ENCODE assay signal across 14 cellular contexts in genomic region chr7:99030145-99030856, GRCh38.
DNase-seq lines count a peak whose midpoint lies in the region; ATAC-seq lines count a peak whose summit lies in the region.
"Had no signal": no experiment of that assay in that cellular context is flagged by ENCODE, and none has a peak within 500 bp of the region (broad histone marks: within the 10 kb centered on the region; RNA-seq: fewer than 3 reads in every experiment).

No MANE protein-coding gene starts in this region.

- H3K4me1 Mint-ChIP-seq in IgD-negative memory B cell: peaks cover 0 to 3% (median 2%) of the 10 kb centered on the region in 3 donors

- peak; percentile 17 for DNase-seq in amniotic epithelial cell (ENCODE audit: low read depth)
- DNase-seq in left ventricle myocardium superior: no peak
- DNase-seq in stimulated activated CD8-positive, alpha-beta memory T cell treated with anti-CD3 and anti-CD28 coated beads, Interleukin-4, amount 100 ng/mL, for 48 hours: peak; percentile 1
- no peak for DNase-seq in HCEC 1CT
- no peak for DNase-seq in central memory CD4-positive, alpha-beta T cell
- no peak for DNase-seq in MG63
- DNase-seq: activated T-cell treated with anti-CD3 and anti-CD28 coated beads, Interleukin-2, amount 50 U/mL, for 4 hours; H9; left lung; NCI-H1048 had no signal

- peaks cover 8% of the 10 kb centered on the region; the same call in 1 of the 2 replicates for H3K36me3 ChIP-seq in MG63

- H3K27me3 ChIP-seq in MG63: no peaks in the 10 kb centered on the region
- H3K27me3 ChIP-seq: hepatocyte, left lung had no signal

- intact Hi-C loops in left ventricle myocardium superior (cut with micrococcal nuclease): no loop called here

- ATAC-seq in left ventricle myocardium superior (peak; percentile 22), HG02588 (IDR thresholded peaks at IDR 0.05; ENCODE audit: unreplicated experiment) (no peak)
- ATAC-seq: activated CD4-positive, CD25-positive, alpha-beta regulatory T cell treated with anti-CD3 and anti-CD28 coated beads, Interleukin-2, amount 50 U/mL, for 24 hours; activated T-cell treated with anti-CD3 and anti-CD28 coated beads, Interleukin-2, amount 50 U/mL, for 4 hours; left lung had no signal

- no peaks in the 10 kb centered on the region for H3K9me3 Mint-ChIP-seq in IgD-negative memory B cell
- H3K9me3 Mint-ChIP-seq: activated T-cell treated with anti-CD3 and anti-CD28 coated beads, Interleukin-2, amount 50 U/mL, for 4 hours; H9 had no signal

- no peaks in the 10 kb centered on the region for H3K36me3 Mint-ChIP-seq in IgD-negative memory B cell

- H3K27ac Mint-ChIP-seq in IgD-negative memory B cell: peak overlapping the region in 2 of 3 donors; percentile 14 to 47
- H3K27ac Mint-ChIP-seq: H9 had no signal

- no peak overlapping the region for H3K4me3 ChIP-seq in MG63
- H3K4me3 ChIP-seq: hepatocyte, left lung had no signal

- H3K4me3 Mint-ChIP-seq in IgD-negative memory B cell: peak overlapping the region in 1 of 4 donors; percentile 60
- H3K4me3 Mint-ChIP-seq: activated T-cell treated with anti-CD3 and anti-CD28 coated beads, Interleukin-2, amount 50 U/mL, for 4 hours; H9 had no signal

- no peaks in the 10 kb centered on the region for H3K9me3 ChIP-seq in MG63
- H3K9me3 ChIP-seq: left lung had no signal

- H3K27me3 Mint-ChIP-seq in IgD-negative memory B cell: no peaks in the 10 kb centered on the region

Comparison
In these comparisons a context has a peak if more than half of its experiments do, and no peak if none do; other contexts are left out.
1. DNase-seq: peak in amniotic epithelial cell (single experiment) and stimulated activated CD8-positive, alpha-beta memory T cell treated with anti-CD3 and anti-CD28 coated beads, Interleukin-4, amount 100 ng/mL, for 48 hours (single experiment); none in left ventricle myocardium superior (single experiment), HCEC 1CT (single experiment), central memory CD4-positive, alpha-beta T cell (single experiment) and MG63 (single experiment).